12 cellular contexts compared by ENCODE assay signal in genomic region chr3:23877324-23877980, GRCh38. TPM values are rescaled to one million over a fixed set of nuclear protein-coding genes. Genes with fewer than 3 reads are reported as not detected.
DNase-seq lines count a peak whose midpoint lies in the region; ATAC-seq, FAIRE-seq and TF ChIP-seq lines count a peak whose summit lies in the region.
"Had no signal": no experiment of that assay in that cellular context is flagged by ENCODE, and none has a peak within 500 bp of the region (broad histone marks: within the 10 kb centered on the region; RNA-seq: fewer than 3 reads in every experiment).

No MANE protein-coding gene starts in this region.

- dilution Hi-C loops in endothelial cell of umbilical vein (cut with MboI; ENCODE audit: extremely low pct_ligation_motif_present, low sequenced_read_pairs), result no loop called here

- no TSS peak for BruUV-seq in endothelial cell of umbilical vein (replicated peaks; lab: Mats Ljungman, UMichigan)

- no peaks in the 10 kb centered on the region for H3K9me3 ChIP-seq in endothelial cell of umbilical vein (replicated peaks; ENCODE audit: control insufficient read depth, insufficient read depth, low read length)
- H3K9me3 ChIP-seq: tibial artery had no signal

- TF ChIP-seq POLR2A in endothelial cell of umbilical vein (IDR thresholded peaks at IDR 0.05; ENCODE audit: low read depth, low read length), result no peak

- H4K20me1 ChIP-seq in endothelial cell of umbilical vein (replicated peaks; ENCODE audit: control insufficient read depth, extremely low read depth, insufficient read depth, low read length), result peaks cover 8% of the 10 kb centered on the region

- peaks cover 58% of the 10 kb centered on the region for H3K4me1 Mint-ChIP-seq in nephron progenitor cell

- H3K9me3 Mint-ChIP-seq in nephron progenitor cell, result peaks cover 54% of the 10 kb centered on the region

- POLR2A ChIA-PET in endothelial cell of umbilical vein (lab: Charles Lee), result no interaction called here

- DNase-seq in EL (peak; percentile 92), NOMO-1 (lab: John Stamatoyannopoulos, UW; ENCODE audit: unreplicated experiment in 2 of 2) (peak; percentile 70 to 84), endothelial cell of umbilical vein (ENCODE audit: low read depth, low spot score) (peak; percentile 21), nephron progenitor cell (no peak), posterior cingulate gyrus (no peak), GM20000 (ENCODE audit: low spot score) (no peak)
- no peak for DNase-seq in stimulated activated naive CD4-positive, alpha-beta T cell (lab: John Stamatoyannopoulos, UW)
- DNase-seq: activated CD4-positive, alpha-beta T cell treated with anti-CD3 and anti-CD28 coated beads for 48 hours; central memory CD4-positive, alpha-beta T cell; tibial artery had no signal

- no peak overlapping the region for H3K4me3 Mint-ChIP-seq in nephron progenitor cell

- no peaks in the 10 kb centered on the region for H3K9me1 ChIP-seq in endothelial cell of umbilical vein (replicated peaks; ENCODE audit: control insufficient read depth, extremely low read depth, insufficient read depth, low read length)

- H3K27ac ChIP-seq in endothelial cell of umbilical vein (ENCODE audit: insufficient read depth, low read depth, low read length), result no peak overlapping the region
- H3K27ac ChIP-seq: tibial artery had no signal

- H3K4me2 ChIP-seq in endothelial cell of umbilical vein (ENCODE audit: insufficient read depth, low read length), result no peak overlapping the region

- H3K4me3 ChIP-seq in endothelial cell of umbilical vein (replicated peaks in 1 of 3; ENCODE audit: insufficient read depth in 1 of 3, low read depth in 1 of 3, low read length in 3 of 3), result no peak overlapping the region
- H3K4me3 ChIP-seq: tibial artery had no signal

- H3K36me3 ChIP-seq in endothelial cell of umbilical vein (ENCODE audit: control insufficient read depth in 2 of 2, extremely low read depth in 1 of 2, insufficient read depth in 2 of 2, low read length in 2 of 2), result peaks cover 0 to under 1% of the 10 kb centered on the region in 2 experiments

- peak overlapping the region; percentile 75 for H3K27ac Mint-ChIP-seq in nephron progenitor cell

- H3K36me3 Mint-ChIP-seq in nephron progenitor cell (ENCODE audit: low read depth), result peaks cover 84% of the 10 kb centered on the region

- intact Hi-C loops in endothelial cell of umbilical vein (cut with micrococcal nuclease), result loop anchor here (5.0 kb wide), 3 partner anchors 135 to 695 kb away; partner anchors contain the start of gene UBE2E2
- intact Hi-C loops in posterior cingulate gyrus (cut with DNase I), result no loop called here

- ATAC-seq in HG03280 (IDR thresholded peaks at IDR 0.05; ENCODE audit: unreplicated experiment), result no peak

- no peak overlapping the region for H3K9ac ChIP-seq in endothelial cell of umbilical vein (replicated peaks; ENCODE audit: extremely low read depth, insufficient read depth, low read length)

- TF ChIP-seq CTCF in endothelial cell of umbilical vein (IDR thresholded peaks at IDR 0.05; ENCODE audit: extremely low read depth in 1 of 2, insufficient read depth in 1 of 2, low read depth in 1 of 2, low read length in 2 of 2), result no peak
- no peak for TF ChIP-seq CTCF in nephron progenitor cell (IDR thresholded peaks at IDR 0.05)
- no peak for TF ChIP-seq CTCF in GM20000 (IDR thresholded peaks at IDR 0.05; ENCODE audit: extremely low read depth, missing control alignments)

- H3K27me3 Mint-ChIP-seq in nephron progenitor cell (ENCODE audit: low read depth, poor library complexity), result no peaks in the 10 kb centered on the region

- H2AFZ ChIP-seq in endothelial cell of umbilical vein (ENCODE audit: low read depth, low read length), result no peak overlapping the region

- FAIRE-seq in endothelial cell of umbilical vein (lab: Jason Lieb, UNC), result no peak
- FAIRE-seq: islet of Langerhans had no signal

- CTCF ChIA-PET in endothelial cell of umbilical vein (lab: Charles Lee), result interaction anchor here (1.1 to 5.6 kb wide), 6 partner anchors 11 to 718 kb away, joined by 3 to 29 read pairs (median 5); no protein-coding TSS in a partner anchor

- peaks cover 34% of the 10 kb centered on the region for H3K79me2 ChIP-seq in endothelial cell of umbilical vein (ENCODE audit: control insufficient read depth, insufficient read depth, low read length)

- H3K4me1 ChIP-seq in endothelial cell of umbilical vein (ENCODE audit: control insufficient read depth, extremely low read depth, insufficient read depth, low read length), result peaks cover 43% of the 10 kb centered on the region

- H3K27me3 ChIP-seq in endothelial cell of umbilical vein (ENCODE audit: control insufficient read depth in 2 of 2, insufficient read depth in 2 of 2, low read length in 2 of 2), result no peaks in the 10 kb centered on the region
- H3K27me3 ChIP-seq: tibial artery had no signal

TF ChIP-seq in endothelial cell of umbilical vein, 7 proteins besides CTCF, POLR2A, EP300 and RAD21:
- no peak for TF ChIP-seq MAX (IDR thresholded peaks at IDR 0.05; ENCODE audit: insufficient read depth, insufficient read length)

RNA-seq across cellular contexts. Expression of gene NKIRAS1, which starts 39.3 kb away (rescaled TPM):
- total RNA-seq in endothelial cell of umbilical vein, result 2.8 and 2.9 TPM in 2 replicates
- polyA plus RNA-seq in endothelial cell of umbilical vein, result 1.5 and 2.2 TPM in 2 replicates
- polyA plus RNA-seq in endothelial cell of umbilical vein (2011; cell fraction: cytosol; rRNA removed), result 2.0 and 2.5 TPM in 2 replicates
- 2.1 and 3.3 TPM in 2 replicates for polyA plus RNA-seq in endothelial cell of umbilical vein (2011; cell fraction: nucleus; rRNA removed)
- polyA plus RNA-seq in endothelial cell of umbilical vein (2012), result 3.5 and 3.8 TPM in 2 replicates
- 1.8 TPM in 2 replicates for polyA minus RNA-seq in endothelial cell of umbilical vein
- polyA minus RNA-seq in endothelial cell of umbilical vein (2011; cell fraction: cytosol; rRNA and poly(A)+ RNA removed), result 3.3 TPM
- polyA minus RNA-seq in endothelial cell of umbilical vein (2011; cell fraction: nucleus; rRNA and poly(A)+ RNA removed), result 2.9 and 3.0 TPM in 2 replicates

RNA-seq across cellular contexts. Expression of gene RPL15, which starts 39.5 kb away (rescaled TPM):
- total RNA-seq in endothelial cell of umbilical vein, result 1,872 and 1,901 TPM in 2 replicates
- polyA plus RNA-seq in endothelial cell of umbilical vein, result 5,377 and 5,777 TPM in 2 replicates
- polyA plus RNA-seq in endothelial cell of umbilical vein (2011; cell fraction: cytosol; rRNA removed), result 5,867 and 5,920 TPM in 2 replicates
- 1,424 and 1,737 TPM in 2 replicates for polyA plus RNA-seq in endothelial cell of umbilical vein (2011; cell fraction: nucleus; rRNA removed)
- 2,753 and 2,992 TPM in 2 replicates for polyA plus RNA-seq in endothelial cell of umbilical vein (2012)
- 1,603 and 1,650 TPM in 2 replicates for polyA minus RNA-seq in endothelial cell of umbilical vein
- polyA minus RNA-seq in endothelial cell of umbilical vein (2011; cell fraction: cytosol; rRNA and poly(A)+ RNA removed), result 1,144 TPM
- 244 and 285 TPM in 2 replicates for polyA minus RNA-seq in endothelial cell of umbilical vein (2011; cell fraction: nucleus; rRNA and poly(A)+ RNA removed)

Comparison
In these comparisons a context has a peak if more than half of its experiments do, and no peak if none do; other contexts are left out.
1. DNase-seq: peak in EL (single experiment), NOMO-1 (2 of 2) and endothelial cell of umbilical vein (single experiment); none in nephron progenitor cell (single experiment), posterior cingulate gyrus (0 of 10), GM20000 (single experiment) and stimulated activated naive CD4-positive, alpha-beta T cell (0 of 6).